Comparison of ENCODE assay signal across 12 cellular contexts in genomic region chr17:41692722-41693521, GRCh38. TPM values are rescaled to one million over a fixed set of nuclear protein-coding genes. Genes with fewer than 3 reads are reported as not detected.
DNase-seq lines count a peak whose midpoint lies in the region; ATAC-seq and TF ChIP-seq lines count a peak whose summit lies in the region.
"Had no signal": no experiment of that assay in that cellular context is flagged by ENCODE, and none has a peak within 500 bp of the region (broad histone marks: within the 10 kb centered on the region; RNA-seq: fewer than 3 reads in every experiment).

No MANE protein-coding gene starts in this region.

- H3K27me3 ChIP-seq in CD4-positive, alpha-beta T cell (ENCODE audit: control insufficient read depth, insufficient read depth, low read length) = no peaks in the 10 kb centered on the region

- peak overlapping the region; percentile 16 for H3K4me3 Mint-ChIP-seq in CD4-positive, alpha-beta T cell
- peak overlapping the region; percentile 84 for H3K4me3 Mint-ChIP-seq in activated T-helper 17 cell treated with anti-CD3 and anti-CD28 coated beads, Interleukin-2, amount 50 U/mL, for 72 hours

- peaks cover 57% of the 10 kb centered on the region for H3K4me1 Mint-ChIP-seq in CD4-positive, alpha-beta T cell (ENCODE audit: low read depth)
- H3K4me1 Mint-ChIP-seq in activated T-helper 17 cell treated with anti-CD3 and anti-CD28 coated beads, Interleukin-2, amount 50 U/mL, for 72 hours = peaks cover 19% of the 10 kb centered on the region

- H3K9me3 ChIP-seq in CD4-positive, alpha-beta T cell (ENCODE audit: control insufficient read depth, low read length) = no peaks in the 10 kb centered on the region
- H3K9me3 ChIP-seq: left ventricle myocardium inferior had no signal

- POLR2A ChIA-PET in CD4-positive, alpha-beta T cell (lab: Charles Lee) = interaction anchor here (0.6 to 5.6 kb wide), 7 partner anchors 14 to 874 kb away, joined by 4 to 373 read pairs (median 8); partner anchors contain the start of genes FKBP10 and P3H4
- POLR2A ChIA-PET in HEK293T (lab: Yijun Ruan, JAX) = interaction anchor here (0.9 to 6.8 kb wide), 4 partner anchors 11 to 103 kb away, joined by 3 to 199 read pairs (median 74); no protein-coding TSS in a partner anchor

- no peak for TF ChIP-seq CTCF in CD4-positive, alpha-beta T cell (IDR thresholded peaks at IDR 0.05)

- peaks cover 10% of the 10 kb centered on the region for H3K27me3 Mint-ChIP-seq in CD4-positive, alpha-beta T cell
- no peaks in the 10 kb centered on the region for H3K27me3 Mint-ChIP-seq in activated T-helper 17 cell treated with anti-CD3 and anti-CD28 coated beads, Interleukin-2, amount 50 U/mL, for 72 hours

- H3K27ac Mint-ChIP-seq in CD4-positive, alpha-beta T cell = peak overlapping the region; percentile 100
- H3K27ac Mint-ChIP-seq in activated T-helper 17 cell treated with anti-CD3 and anti-CD28 coated beads, Interleukin-2, amount 50 U/mL, for 72 hours = peak overlapping the region; percentile 72

- H3K27ac ChIP-seq in CD4-positive, alpha-beta T cell (ENCODE audit: low read depth, low read length) = no peak overlapping the region

- peaks cover 68% of the 10 kb centered on the region for H3K36me3 Mint-ChIP-seq in CD4-positive, alpha-beta T cell (ENCODE audit: low read depth)
- peaks cover 79% of the 10 kb centered on the region for H3K36me3 Mint-ChIP-seq in activated T-helper 17 cell treated with anti-CD3 and anti-CD28 coated beads, Interleukin-2, amount 50 U/mL, for 72 hours (ENCODE audit: low read depth)

- CTCF ChIA-PET in CD4-positive, alpha-beta T cell (lab: Charles Lee) = interaction anchor here (0.6 to 2.1 kb wide), 3 partner anchors 30 to 832 kb away, joined by 3 to 7 read pairs (median 3); no protein-coding TSS in a partner anchor
- CTCF ChIA-PET in HEK293T (lab: Yijun Ruan, JAX) = interaction anchor here (0.6 kb wide), 3 partner anchors 93 to 1440 kb away, joined by 3 to 4 read pairs (median 3); no protein-coding TSS in a partner anchor

- no peak for ATAC-seq in CD4-positive, alpha-beta T cell (ENCODE audit: poor library complexity)
- ATAC-seq in activated T-helper 17 cell treated with anti-CD3 and anti-CD28 coated beads, Interleukin-2, amount 50 U/mL, for 72 hours (replicated peaks) = no peak
- ATAC-seq in HG02571 (IDR thresholded peaks at IDR 0.05; ENCODE audit: unreplicated experiment) = no peak
- no peak for ATAC-seq in HG02759 (IDR thresholded peaks at IDR 0.05; ENCODE audit: unreplicated experiment)
- ATAC-seq in GM19463 (IDR thresholded peaks at IDR 0.05; ENCODE audit: unreplicated experiment) = no peak
- ATAC-seq: right cardiac atrium had no signal

- intact Hi-C loops in CD4-positive, alpha-beta T cell (cut with DNase I, micrococcal nuclease) = no loop called here

- no peaks in the 10 kb centered on the region for H3K9me3 Mint-ChIP-seq in CD4-positive, alpha-beta T cell
- H3K9me3 Mint-ChIP-seq in activated T-helper 17 cell treated with anti-CD3 and anti-CD28 coated beads, Interleukin-2, amount 50 U/mL, for 72 hours = no peaks in the 10 kb centered on the region

- DNase-seq in CD4-positive, alpha-beta T cell = peak in 1 of 10 experiments; percentile 16
- no peak for DNase-seq in HEK293T (ENCODE audit: extremely low spot score)
- DNase-seq in kidney tubule cell (ENCODE audit: low spot score) = peak; percentile 45
- DNase-seq in cerebellar cortex (ENCODE audit: low spot score) = no peak
- DNase-seq: activated gamma-delta T cell, left ventricle myocardium inferior, NCI-H2227 treated with DMSO at 0.1 percent for 48 hours, right cardiac atrium had no signal

TF ChIP-seq in HEK293T, 16 proteins besides CTCF, POLR2A, EP300 and RAD21:
- TF ChIP-seq ARNT (IDR thresholded peaks at IDR 0.05) (no peak), FOXM1 (IDR thresholded peaks at IDR 0.05; ENCODE audit: borderline replicate concordance) (no peak), ZNF384 (IDR thresholded peaks at IDR 0.05) (no peak), ELF4 (IDR thresholded peaks at IDR 0.05) (peak; percentile 43), L3MBTL2 (conservative IDR thresholded peaks at IDR 0.05) (0 out of 2 replicates have a peak, but pooled peaks have one; percentile 21)

RNA-seq across cellular contexts. Expression of gene EIF1, which starts 4.2 kb away (rescaled TPM):
- total RNA-seq in CD4-positive, alpha-beta T cell = 1,000 to 10,000 TPM; 3,351 to 3,391 TPM
- 100 to 1,000 TPM; 925 to 935 TPM for total RNA-seq in activated T-helper 17 cell treated with anti-CD3 and anti-CD28 coated beads, Interleukin-2, amount 50 U/mL, for 72 hours

RNA-seq across cellular contexts. Expression of gene GAST, which starts 19.2 kb away (rescaled TPM):
- total RNA-seq in CD4-positive, alpha-beta T cell = not detected
- total RNA-seq in activated T-helper 17 cell treated with anti-CD3 and anti-CD28 coated beads, Interleukin-2, amount 50 U/mL, for 72 hours = not detected
- total RNA-seq: left ventricle myocardium inferior, right cardiac atrium had no signal

RNA-seq across cellular contexts. Expression of gene HAP1, which starts 41.5 kb away (rescaled TPM):
- total RNA-seq in CD4-positive, alpha-beta T cell = under 1 TPM in 1 of 2 experiments, not detected in 1; 0.11 TPM
- under 1 TPM; 0.13 to 0.15 TPM for total RNA-seq in activated T-helper 17 cell treated with anti-CD3 and anti-CD28 coated beads, Interleukin-2, amount 50 U/mL, for 72 hours
- total RNA-seq: right cardiac atrium had no signal
